1 cellular context compared by ENCODE assay signal in genomic region chr3:88149146-88149515, GRCh38.
TF ChIP-seq lines count a peak whose summit lies in the region.

No MANE protein-coding gene starts in this region.

TF ChIP-seq in HEK293, 187 proteins besides CTCF, POLR2A, EP300 and RAD21 (continued from another document):
- TF ChIP-seq, protein P1, sequence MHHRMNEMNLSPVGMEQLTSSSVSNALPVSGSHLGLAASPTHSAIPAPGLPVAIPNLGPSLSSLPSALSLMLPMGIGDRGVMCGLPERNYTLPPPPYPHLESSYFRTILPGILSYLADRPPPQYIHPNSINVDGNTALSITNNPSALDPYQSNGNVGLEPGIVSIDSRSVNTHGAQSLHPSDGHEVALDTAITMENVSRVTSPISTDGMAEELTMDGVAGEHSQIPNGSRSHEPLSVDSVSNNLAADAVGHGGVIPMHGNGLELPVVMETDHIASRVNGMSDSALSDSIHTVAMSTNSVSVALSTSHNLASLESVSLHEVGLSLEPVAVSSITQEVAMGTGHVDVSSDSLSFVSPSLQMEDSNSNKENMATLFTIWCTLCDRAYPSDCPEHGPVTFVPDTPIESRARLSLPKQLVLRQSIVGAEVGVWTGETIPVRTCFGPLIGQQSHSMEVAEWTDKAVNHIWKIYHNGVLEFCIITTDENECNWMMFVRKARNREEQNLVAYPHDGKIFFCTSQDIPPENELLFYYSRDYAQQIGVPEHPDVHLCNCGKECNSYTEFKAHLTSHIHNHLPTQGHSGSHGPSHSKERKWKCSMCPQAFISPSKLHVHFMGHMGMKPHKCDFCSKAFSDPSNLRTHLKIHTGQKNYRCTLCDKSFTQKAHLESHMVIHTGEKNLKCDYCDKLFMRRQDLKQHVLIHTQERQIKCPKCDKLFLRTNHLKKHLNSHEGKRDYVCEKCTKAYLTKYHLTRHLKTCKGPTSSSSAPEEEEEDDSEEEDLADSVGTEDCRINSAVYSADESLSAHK (tag by site-specific recombination; IDR thresholded peaks at IDR 0.05): no peak
- TF ChIP-seq SALL2 (tag by site-specific recombination; IDR thresholded peaks at IDR 0.05; ENCODE audit: borderline replicate concordance) (no peak), ZNF416 (tag by site-specific recombination; IDR thresholded peaks at IDR 0.05) (no peak), ZNF558 (tag by site-specific recombination; IDR thresholded peaks at IDR 0.05) (no peak), ZNF626 (tag by site-specific recombination; IDR thresholded peaks at IDR 0.05) (no peak), ZSCAN16 (tag by site-specific recombination; IDR thresholded peaks at IDR 0.05) (no peak), PRDM1 (tag by site-specific recombination; IDR thresholded peaks at IDR 0.05) (no peak), ZBTB44 (tag by site-specific recombination; IDR thresholded peaks at IDR 0.05) (no peak), SP3 (tag by site-specific recombination; IDR thresholded peaks at IDR 0.05) (no peak)
